ENCODE assay signal across 22 cellular contexts in genomic region chr9:86342269-86342668, GRCh38.
"Had no signal": no experiment of that assay in that cellular context is flagged by ENCODE, and none has a peak within 500 bp of the region (broad histone marks: within the 10 kb centered on the region; RNA-seq: fewer than 3 reads in every experiment).

No MANE protein-coding gene starts in this region.

- H3K9me3 Mint-ChIP-seq: memory B cell; mesothelial cell of epicardium; nephron progenitor cell; stimulated activated naive B cell treated with anti-CD40 and anti-IgM and Interleukin-4, amounts not matched to agents 10 μg/mL and 1 μg/mL and 100 μg/mL, for 72 hours; stimulated activated naive CD8-positive, alpha-beta T cell treated with anti-CD3 and anti-CD28 coated beads, Interleukin-15, amount 100 ng/mL, for 72 hours had no signal

- H3K27ac ChIP-seq: dorsolateral prefrontal cortex, hepatocyte, left ventricle myocardium inferior, lower lobe of right lung, sigmoid colon, skin epidermis, thoracic aorta, transverse colon had no signal

- H3K4me1 Mint-ChIP-seq: nephron progenitor cell had no signal

- H3K9me3 ChIP-seq: left ventricle myocardium inferior, lower lobe of right lung, sigmoid colon, thoracic aorta, transverse colon had no signal

- H3K4me3 Mint-ChIP-seq: memory B cell; mesothelial cell of epicardium; nephron progenitor cell; stimulated activated naive B cell treated with anti-CD40 and anti-IgM and Interleukin-4, amounts not matched to agents 10 μg/mL and 1 μg/mL and 100 μg/mL, for 72 hours; stimulated activated naive CD8-positive, alpha-beta T cell treated with anti-CD3 and anti-CD28 coated beads, Interleukin-15, amount 100 ng/mL, for 72 hours had no signal

- DNase-seq: cortex of kidney; dorsolateral prefrontal cortex; effector CD8-positive, alpha-beta T cell; foreskin melanocyte; head of caudate nucleus; kidney; left cardiac atrium; left ventricle myocardium inferior; lower lobe of right lung; nephron progenitor cell; sigmoid colon; stimulated activated CD4-positive, alpha-beta T cell treated with anti-CD3 and anti-CD28 coated beads, Interleukin-2, amount 100 ng/mL, for 24 hours; stimulated activated CD4-positive, alpha-beta T cell treated with anti-CD3 and anti-CD28 coated beads, Interleukin-4, amount 100 ng/mL, for 4 hours; stimulated activated naive B cell treated with anti-CD40 and anti-IgM and Interleukin-4, amounts not matched to agents 10 μg/mL and 1 μg/mL and 100 μg/mL, for 72 hours; stimulated activated naive CD8-positive, alpha-beta T cell treated with anti-CD3 and anti-CD28 coated beads, Interleukin-15, amount 100 ng/mL, for 72 hours; substantia nigra; transverse colon had no signal

- H3K27me3 Mint-ChIP-seq: memory B cell; stimulated activated naive B cell treated with anti-CD40 and anti-IgM and Interleukin-4, amounts not matched to agents 10 μg/mL and 1 μg/mL and 100 μg/mL, for 72 hours; stimulated activated naive CD8-positive, alpha-beta T cell treated with anti-CD3 and anti-CD28 coated beads, Interleukin-15, amount 100 ng/mL, for 72 hours had no signal

- H3K4me3 ChIP-seq: dorsolateral prefrontal cortex, hepatocyte, left ventricle myocardium inferior, lower lobe of right lung, sigmoid colon, skin epidermis, thoracic aorta, transverse colon had no signal

- H3K27ac Mint-ChIP-seq: nephron progenitor cell; stimulated activated naive B cell treated with anti-CD40 and anti-IgM and Interleukin-4, amounts not matched to agents 10 μg/mL and 1 μg/mL and 100 μg/mL, for 72 hours had no signal

- H2AFZ ChIP-seq: hepatocyte had no signal

- H3K4me2 ChIP-seq: hepatocyte had no signal

- H3K27me3 ChIP-seq: dorsolateral prefrontal cortex, hepatocyte, sigmoid colon, transverse colon had no signal

- ATAC-seq: left cardiac atrium; lower lobe of right lung; stimulated activated naive B cell treated with anti-CD40 and anti-IgM and Interleukin-4, amounts not matched to agents 10 μg/mL and 1 μg/mL and 100 μg/mL, for 72 hours; stimulated activated naive CD8-positive, alpha-beta T cell treated with anti-CD3 and anti-CD28 coated beads, Interleukin-15, amount 100 ng/mL, for 72 hours had no signal
